Comparison of ENCODE assay signal across 8 cellular contexts in the genomic region with DNA sequence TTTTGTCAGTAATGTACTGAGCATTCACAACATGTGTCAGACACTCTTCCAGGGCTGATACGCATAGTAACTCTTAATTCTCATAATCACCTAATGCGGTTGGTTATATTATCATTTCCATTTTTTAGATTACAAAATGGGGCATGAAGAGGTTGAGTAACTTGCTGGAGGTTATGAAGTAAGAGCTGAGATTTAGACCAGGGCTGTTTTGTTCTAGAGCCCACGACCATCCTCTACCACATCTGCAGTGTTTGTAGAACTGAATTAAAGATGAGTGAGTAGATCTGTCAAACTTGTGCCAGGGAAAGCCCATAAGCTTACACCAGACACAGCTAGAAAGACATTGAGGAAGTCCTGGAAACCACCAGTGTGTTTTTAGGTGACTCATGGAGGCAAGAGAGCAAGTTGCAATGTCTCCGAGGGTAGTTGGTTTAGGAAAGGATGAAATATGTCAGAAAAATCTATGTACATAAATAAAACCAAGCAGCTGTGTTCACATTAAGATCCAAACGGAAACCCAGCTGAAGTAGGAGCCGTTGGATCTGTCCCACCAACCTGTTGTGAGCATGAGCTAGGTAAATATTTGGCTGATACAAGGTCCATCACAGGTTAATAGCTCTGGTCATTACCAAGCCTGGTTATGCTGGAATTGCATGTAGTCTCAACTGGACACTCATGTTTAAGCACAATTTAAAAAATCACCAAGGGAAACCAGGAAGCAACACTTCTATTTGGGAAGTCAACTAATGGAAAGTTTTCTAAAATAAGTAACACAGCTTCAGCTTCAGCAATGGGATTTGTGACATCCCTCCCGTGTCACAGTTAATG. TPM values are rescaled to one million over a fixed set of nuclear protein-coding genes. Genes with fewer than 3 reads are reported as not detected.
A peak's percentile ranks its signal among the peaks of the same experiment; 100 is the strongest.
DNase-seq lines count a peak whose midpoint lies in the region; ATAC-seq and TF ChIP-seq lines count a peak whose summit lies in the region.

No MANE protein-coding gene starts in this region.

- intact Hi-C loops in right lobe of liver (cut with DNase I), result no loop called here

- no peak overlapping the region for H2BK120ac ChIP-seq in H9 (ENCODE audit: low read depth, low read length, poor library complexity, severe bottlenecking)

- H3K23me2 ChIP-seq in H9 (ENCODE audit: insufficient read length, low read depth, low read length, poor library complexity, severe bottlenecking), result no peaks in the 10 kb centered on the region

- WGBS in right lobe of liver (ENCODE audit: insufficient coverage, low coverage, low lambda C conversion rate, missing lambda C conversion rate), result 24% methylated on average over 7 of the region's 7 CpGs
- no CpG with 5 or more reads among the region's 7 CpGs for WGBS in H9 (ENCODE audit: extremely low coverage, insufficient read length, low lambda C conversion rate)

- H3K9me3 Mint-ChIP-seq in H9, result peaks cover 3% of the 10 kb centered on the region in 2 experiments; a peak in 3 of 5 replicates

- no peaks in the 10 kb centered on the region for H3K79me1 ChIP-seq in H9 (ENCODE audit: insufficient read depth, low read depth, low read length, poor library complexity, severe bottlenecking)

- H3K18ac ChIP-seq in H9 (ENCODE audit: insufficient read length, low read depth, low read length), result no peak overlapping the region

- H3K27me3 ChIP-seq in BLaER1 treated with 17β-estradiol and CSF1 and Interleukin-3, amounts not matched to agents 10 nM and 100 nM, result no peaks in the 10 kb centered on the region
- H3K27me3 ChIP-seq in right lobe of liver (no peaks in the 10 kb centered on the region), H9 (ENCODE audit: insufficient read depth, low read length) (no peaks in the 10 kb centered on the region)

- no peak overlapping the region for H3K14ac ChIP-seq in H9 (ENCODE audit: insufficient read depth, low read length)

- no peaks in the 10 kb centered on the region for H4K20me1 ChIP-seq in BLaER1 treated with 17β-estradiol and CSF1 and Interleukin-3, amounts not matched to agents 10 nM and 100 nM
- no peaks in the 10 kb centered on the region for H4K20me1 ChIP-seq in H9 (ENCODE audit: control insufficient read depth, insufficient read depth, insufficient read length)

- no peak overlapping the region for H3K4ac ChIP-seq in H9 (ENCODE audit: low read depth, low read length)

- H3K4me3 ChIP-seq in BLaER1 treated with 17β-estradiol and CSF1 and Interleukin-3, amounts not matched to agents 10 nM and 100 nM, result no peak overlapping the region
- no peak overlapping the region for H3K4me3 ChIP-seq in astrocyte of the cerebellum (ENCODE audit: low read depth, low read length)
- H3K4me3 ChIP-seq in right lobe of liver, result no peak overlapping the region

- no peak overlapping the region for H2BK5ac ChIP-seq in H9 (ENCODE audit: insufficient read length, low read length)

- H3K36me3 ChIP-seq in BLaER1 treated with 17β-estradiol and CSF1 and Interleukin-3, amounts not matched to agents 10 nM and 100 nM, result no peaks in the 10 kb centered on the region
- no peaks in the 10 kb centered on the region for H3K36me3 ChIP-seq in right lobe of liver

- peak; percentile 29 for TF ChIP-seq POLR2A in right lobe of liver (IDR thresholded peaks at IDR 0.05)

- no peak overlapping the region for H4K5ac ChIP-seq in H9 (ENCODE audit: insufficient read length, low read depth, low read length)

- H3K27ac ChIP-seq in BLaER1 treated with 17β-estradiol and CSF1 and Interleukin-3, amounts not matched to agents 10 nM and 100 nM, result peak overlapping the region in 10 of 11 experiments; percentile 47 to 65 (median 56); a peak in 20 of 22 replicates
- H3K27ac ChIP-seq in right lobe of liver (peak overlapping the region; percentile 63 to 92 (median 78)), H9 (ENCODE audit: insufficient read length, low read depth, low read length) (no peak overlapping the region)

- H2AFZ ChIP-seq in H9 (ENCODE audit: low read length), result no peak overlapping the region

- no peaks in the 10 kb centered on the region; the same call in none of the 2 replicates for H3K27me3 Mint-ChIP-seq in H9 (ENCODE audit: low read depth)

- no peak overlapping the region for H2BK12ac ChIP-seq in H9 (ENCODE audit: insufficient read length, low read depth, low read length)

- peaks cover 27 to 48% (median 40%) of the 10 kb centered on the region in 10 experiments for H3K4me1 ChIP-seq in BLaER1 treated with 17β-estradiol and CSF1 and Interleukin-3, amounts not matched to agents 10 nM and 100 nM
- H3K4me1 ChIP-seq in right lobe of liver (peaks cover 0 to 40% (median 12%) of the 10 kb centered on the region in 4 donors), H9 (ENCODE audit: insufficient read depth, low read length) (no peaks in the 10 kb centered on the region; the same call in 1 of the 2 replicates)

- peaks cover 13% of the 10 kb centered on the region in 2 experiments for H3K4me1 Mint-ChIP-seq in H9

- H3K79me2 ChIP-seq in H9 (ENCODE audit: insufficient read depth, low read length), result no peaks in the 10 kb centered on the region

- peaks cover 6 to 13% (median 9%) of the 10 kb centered on the region in 11 experiments; a peak in 20 of 22 replicates for H3K9me3 ChIP-seq in BLaER1 treated with 17β-estradiol and CSF1 and Interleukin-3, amounts not matched to agents 10 nM and 100 nM (replicated peaks in 1 of 11)
- H3K9me3 ChIP-seq in right lobe of liver, result no peaks in the 10 kb centered on the region
- no peaks in the 10 kb centered on the region for H3K9me3 ChIP-seq in H9 (ENCODE audit: control insufficient read depth, low read depth, low read length)

- H4K8ac ChIP-seq in H9 (replicated peaks; ENCODE audit: insufficient read length, low read depth, low read length), result no peak overlapping the region

- H3K56ac ChIP-seq in H9 (ENCODE audit: insufficient read length, low read depth, low read length), result no peak overlapping the region

- H2AK5ac ChIP-seq in H9 (ENCODE audit: insufficient read length, low read length), result no peak overlapping the region

- no peak overlapping the region for H3K4me3 Mint-ChIP-seq in H9

- H3K27ac Mint-ChIP-seq in H9, result no peak overlapping the region; a peak in 1 of 7 replicates

- in situ Hi-C loops in astrocyte of the cerebellum (cut with HindIII; ENCODE audit: low sequenced_read_pairs), result loop anchor here (5.0 to 25.0 kb wide), 2 partner anchors 103 to 233 kb away; partner anchors contain the start of gene SPTB

- no peak overlapping the region for H4K91ac ChIP-seq in H9 (ENCODE audit: insufficient read length, low read depth, low read length)

- no peak for TF ChIP-seq CTCF in astrocyte of the cerebellum (IDR thresholded peaks at IDR 0.05; ENCODE audit: low read depth, low read length, missing control alignments)
- no peak for TF ChIP-seq CTCF in right lobe of liver (IDR thresholded peaks at IDR 0.05)
- no peak for TF ChIP-seq CTCF in H9 (conservative IDR thresholded peaks at IDR 0.05)

- peak overlapping the region; percentile 42 to 85 (median 64) for H3K4me2 ChIP-seq in BLaER1 treated with 17β-estradiol and CSF1 and Interleukin-3, amounts not matched to agents 10 nM and 100 nM
- no peak overlapping the region for H3K4me2 ChIP-seq in H9 (ENCODE audit: insufficient read depth, insufficient read length, low read length)

- DNase-seq in HS-5 (ENCODE audit: low read depth) (peak; percentile 60), astrocyte of the cerebellum (ENCODE audit: low read depth) (peak; percentile 47), right lobe of liver (peak in 1 of 3 donors; percentile 67), NCI-H1436 (lab: John Stamatoyannopoulos, UW) (no peak), H9 (no peak), RPMI8226 (no peak)

- peaks cover 0 to 10% (median 0%) of the 10 kb centered on the region in 3 experiments; a peak in 2 of 7 replicates for H3K36me3 Mint-ChIP-seq in H9 (ENCODE audit: insufficient read depth in 1 of 3, low read depth in 3 of 3)

- no peak overlapping the region for H3K23ac ChIP-seq in H9 (ENCODE audit: insufficient read length, low read depth, low read length)

- no peak overlapping the region for H3T11ph ChIP-seq in H9 (ENCODE audit: low read length)

- peak; percentile 82 to 91 (median 88) for ATAC-seq in right lobe of liver
- ATAC-seq in HG03095 (IDR thresholded peaks at IDR 0.05; ENCODE audit: unreplicated experiment), result no peak

- no peak overlapping the region for H2BK20ac ChIP-seq in H9 (ENCODE audit: low read depth, low read length, poor library complexity, severe bottlenecking)

- H2BK15ac ChIP-seq in H9 (ENCODE audit: low read depth, low read length), result no peak overlapping the region

- H3K9ac ChIP-seq in BLaER1 treated with 17β-estradiol and CSF1 and Interleukin-3, amounts not matched to agents 10 nM and 100 nM, result peak overlapping the region in 3 of 11 experiments; percentile 12 to 26 (median 13); a peak in 2 of 22 replicates
- H3K9ac ChIP-seq in H9 (ENCODE audit: extremely low read depth, insufficient read length, low read length), result no peak overlapping the region

RNA-seq across cellular contexts. Expression of gene PLEKHG3, which starts 49.9 kb away (rescaled TPM):
- 10 to 100 TPM; 25.4 to 49.1 (median 28.0) TPM for total RNA-seq in right lobe of liver
- 48.5 and 49.5 TPM in 2 replicates for total RNA-seq in H9 (2021)

Comparison
In these comparisons a context has a peak if more than half of its experiments do, and no peak if none do; other contexts are left out.
1. DNase-seq: peak in HS-5 (single experiment) and astrocyte of the cerebellum (single experiment); none in NCI-H1436 (single experiment), H9 (single experiment) and RPMI8226 (single experiment).